Comparison of ENCODE assay signal across 18 cellular contexts in the genomic region with DNA sequence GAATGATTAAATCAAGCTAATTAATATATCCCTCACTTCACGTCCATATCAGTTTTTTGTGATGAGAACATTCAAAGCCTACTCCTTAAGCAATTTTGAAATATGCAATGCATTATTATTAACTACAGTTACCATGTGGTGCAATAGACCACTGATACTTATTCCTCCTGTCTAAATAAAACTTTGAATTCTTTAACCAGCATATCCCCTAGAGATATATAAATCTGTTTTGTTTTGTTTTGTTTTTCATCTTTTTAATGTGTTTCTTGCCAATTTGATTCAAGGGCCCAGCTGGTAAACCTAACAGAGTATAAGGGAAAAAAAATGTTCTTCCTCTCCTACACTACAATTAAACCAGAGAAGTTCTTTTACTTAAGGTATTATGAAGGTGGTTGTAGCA.
DNase-seq lines count a peak whose midpoint lies in the region; ATAC-seq and TF ChIP-seq lines count a peak whose summit lies in the region.
"Had no signal": no experiment of that assay in that cellular context is flagged by ENCODE, and none has a peak within 500 bp of the region (broad histone marks: within the 10 kb centered on the region; RNA-seq: fewer than 3 reads in every experiment).

No MANE protein-coding gene starts in this region.

- DNase-seq in AG10803 (ENCODE audit: low read depth) (peak; percentile 78), SK-N-MC (ENCODE audit: low read depth, low spot score) (peak; percentile 58), fibroblast of peridontal ligament (ENCODE audit: extremely low read depth) (peak; percentile 43), osteocyte (ENCODE audit: extremely low spot score, unreplicated experiment) (no peak), NCI-H2196 treated with DMSO at 0.1 percent for 48 hours (lab: John Stamatoyannopoulos, UW; ENCODE audit: unreplicated experiment) (no peak), islet precursor cell (no peak)
- no peak for DNase-seq in naive thymus-derived CD8-positive, alpha-beta T cell
- DNase-seq: AML-193, Caco-2, NCI-H1048, NCI-H2107, NCI-H446, NCI-H748 treated with DMSO at 0.1 percent for 48 hours, Peyer's patch, Right ventricle myocardium superior had no signal

- H3K9me3 ChIP-seq in SK-N-MC (ENCODE audit: low read depth, low read length): no peaks in the 10 kb centered on the region
- H3K9me3 ChIP-seq: Caco-2, Peyer's patch had no signal

- POLR2A ChIA-PET in naive thymus-derived CD8-positive, alpha-beta T cell (lab: Charles Lee): no interaction called here

- ATAC-seq in naive thymus-derived CD8-positive, alpha-beta T cell: no peak
- no peak for ATAC-seq in HG02840 (IDR thresholded peaks at IDR 0.05; ENCODE audit: low FRiP score, unreplicated experiment)
- ATAC-seq: HCT116, SK-N-SH treated with all-trans-retinoic acid at 6 μM for 48 hours had no signal

- H3K36me3 Mint-ChIP-seq in osteocyte (ENCODE audit: unreplicated experiment): no peaks in the 10 kb centered on the region
- H3K36me3 Mint-ChIP-seq in naive thymus-derived CD8-positive, alpha-beta T cell: no peaks in the 10 kb centered on the region

- peak overlapping the region; percentile 71 for H3K27ac Mint-ChIP-seq in osteocyte (ENCODE audit: unreplicated experiment)
- H3K27ac Mint-ChIP-seq in naive thymus-derived CD8-positive, alpha-beta T cell: no peak overlapping the region

- no peaks in the 10 kb centered on the region for H3K9me3 Mint-ChIP-seq in osteocyte (ENCODE audit: unreplicated experiment)
- peaks cover 0 to 6% (median 0%) of the 10 kb centered on the region in 9 donors for H3K9me3 Mint-ChIP-seq in naive thymus-derived CD8-positive, alpha-beta T cell

- H3K9ac ChIP-seq in SK-N-MC (ENCODE audit: insufficient read length): peak overlapping the region; percentile 14

- H3K4me3 ChIP-seq in AG10803 (ENCODE audit: low read length) (no peak overlapping the region), SK-N-MC (peak overlapping the region; percentile 32)
- H3K4me3 ChIP-seq: Peyer's patch had no signal

- no peak overlapping the region for H3K4me3 Mint-ChIP-seq in osteocyte (ENCODE audit: unreplicated experiment)
- H3K4me3 Mint-ChIP-seq in naive thymus-derived CD8-positive, alpha-beta T cell: no peak overlapping the region

- peak overlapping the region; percentile 78 for H3K27ac ChIP-seq in SK-N-MC
- H3K27ac ChIP-seq: Peyer's patch had no signal

- no peaks in the 10 kb centered on the region for H3K27me3 Mint-ChIP-seq in osteocyte (ENCODE audit: unreplicated experiment)
- H3K27me3 Mint-ChIP-seq in naive thymus-derived CD8-positive, alpha-beta T cell: no peaks in the 10 kb centered on the region

- H3K36me3 ChIP-seq in SK-N-MC (ENCODE audit: insufficient read depth, low read length): no peaks in the 10 kb centered on the region
- H3K36me3 ChIP-seq: Peyer's patch had no signal

- peaks cover 22% of the 10 kb centered on the region for H3K4me1 Mint-ChIP-seq in osteocyte (ENCODE audit: unreplicated experiment)
- H3K4me1 Mint-ChIP-seq in naive thymus-derived CD8-positive, alpha-beta T cell: no peaks in the 10 kb centered on the region

- TF ChIP-seq CTCF in AG10803 (conservative IDR thresholded peaks at IDR 0.05; ENCODE audit: low read length) (no peak), osteocyte (IDR thresholded peaks at IDR 0.05) (no peak)

Comparison
In these comparisons a context has a peak if more than half of its experiments do, and no peak if none do; other contexts are left out.
1. DNase-seq: peak in AG10803 (single experiment), SK-N-MC (single experiment) and fibroblast of peridontal ligament (single experiment); none in osteocyte (single experiment), NCI-H2196 treated with DMSO at 0.1 percent for 48 hours (single experiment), naive thymus-derived CD8-positive, alpha-beta T cell (0 of 10) and islet precursor cell (single experiment).